In genomic region chr6:159170333-159170672, GRCh38 we compare ENCODE assay signal across 10 cellular contexts. TPM values are rescaled to one million over a fixed set of nuclear protein-coding genes. Genes with fewer than 3 reads are reported as not detected.
DNase-seq lines count a peak whose midpoint lies in the region; ATAC-seq lines count a peak whose summit lies in the region.
"Had no signal": no experiment of that assay in that cellular context is flagged by ENCODE, and none has a peak within 500 bp of the region (broad histone marks: within the 10 kb centered on the region; RNA-seq: fewer than 3 reads in every experiment).

No MANE protein-coding gene starts in this region.

- no peaks in the 10 kb centered on the region for H3K36me3 Mint-ChIP-seq in activated naive CD4-positive, alpha-beta T cell treated with anti-CD3 and anti-CD28 coated beads for 36 hours (ENCODE audit: low read depth)
- H3K36me3 Mint-ChIP-seq in activated naive CD8-positive, alpha-beta T cell treated with anti-CD3 and anti-CD28 coated beads, Interleukin-2, amount 10 ng/mL, durations not matched to agents 7 days and 5 days = no peaks in the 10 kb centered on the region
- H3K36me3 Mint-ChIP-seq in immature natural killer cell = no peaks in the 10 kb centered on the region

- POLR2A ChIA-PET in activated naive CD8-positive, alpha-beta T cell treated with anti-CD3 and anti-CD28 coated beads, Interleukin-2, amount 10 ng/mL, durations not matched to agents 7 days and 5 days (lab: Charles Lee) = no interaction called here

- DNase-seq in activated naive CD4-positive, alpha-beta T cell treated with anti-CD3 and anti-CD28 coated beads for 36 hours = no peak
- DNase-seq in activated naive CD4-positive, alpha-beta T cell treated with anti-CD3 and anti-CD28 coated beads, Interleukin-2, amount 50 U/mL, for 16 hours = no peak
- DNase-seq in activated naive CD8-positive, alpha-beta T cell treated with anti-CD3 and anti-CD28 coated beads, Interleukin-2, amount 10 ng/mL, durations not matched to agents 7 days and 5 days = no peak
- DNase-seq in immature natural killer cell = no peak
- no peak for DNase-seq in putamen (ENCODE audit: low spot score)
- no peak for DNase-seq in NCI-H2227 (lab: John Stamatoyannopoulos, UW; ENCODE audit: unreplicated experiment)
- no peak for DNase-seq in NCI-H345 treated with DMSO at 0.1 percent for 48 hours (lab: John Stamatoyannopoulos, UW; ENCODE audit: unreplicated experiment)
- DNase-seq: occipital lobe had no signal

- H3K4me3 ChIP-seq in thymus (ENCODE audit: low read length) = peak overlapping the region; percentile 44

- peaks cover 75% of the 10 kb centered on the region for H3K27me3 Mint-ChIP-seq in activated naive CD4-positive, alpha-beta T cell treated with anti-CD3 and anti-CD28 coated beads for 36 hours (ENCODE audit: low read depth)
- H3K27me3 Mint-ChIP-seq in activated naive CD8-positive, alpha-beta T cell treated with anti-CD3 and anti-CD28 coated beads, Interleukin-2, amount 10 ng/mL, durations not matched to agents 7 days and 5 days = peaks cover 85% of the 10 kb centered on the region
- H3K27me3 Mint-ChIP-seq in immature natural killer cell (ENCODE audit: low read depth in 3 of 3) = peaks cover 14 to 29% (median 27%) of the 10 kb centered on the region in 3 donors

- no peak for ATAC-seq in activated naive CD8-positive, alpha-beta T cell treated with anti-CD3 and anti-CD28 coated beads, Interleukin-2, amount 10 ng/mL, durations not matched to agents 7 days and 5 days (ENCODE audit: low read depth)

- peak overlapping the region; percentile 65 for H3K4me3 Mint-ChIP-seq in activated naive CD4-positive, alpha-beta T cell treated with anti-CD3 and anti-CD28 coated beads for 36 hours
- H3K4me3 Mint-ChIP-seq in activated naive CD8-positive, alpha-beta T cell treated with anti-CD3 and anti-CD28 coated beads, Interleukin-2, amount 10 ng/mL, durations not matched to agents 7 days and 5 days = peak overlapping the region; percentile 62
- peak overlapping the region in 4 of 5 donors; percentile 21 to 56 (median 38) for H3K4me3 Mint-ChIP-seq in immature natural killer cell

- CTCF ChIA-PET in activated naive CD4-positive, alpha-beta T cell treated with anti-CD3 and anti-CD28 coated beads for 36 hours (lab: Charles Lee) = interaction anchor here (0.5 to 2.0 kb wide), 5 partner anchors 83 to 486 kb away, joined by 3 to 7 read pairs (median 6); no protein-coding TSS in a partner anchor

- H3K27ac ChIP-seq in thymus (ENCODE audit: low read depth) = no peak overlapping the region

- H3K36me3 ChIP-seq in thymus (ENCODE audit: control insufficient read depth, insufficient read depth) = no peaks in the 10 kb centered on the region

- peaks cover 22% of the 10 kb centered on the region for H3K4me1 Mint-ChIP-seq in activated naive CD4-positive, alpha-beta T cell treated with anti-CD3 and anti-CD28 coated beads for 36 hours (ENCODE audit: low read depth)
- H3K4me1 Mint-ChIP-seq in activated naive CD8-positive, alpha-beta T cell treated with anti-CD3 and anti-CD28 coated beads, Interleukin-2, amount 10 ng/mL, durations not matched to agents 7 days and 5 days = peaks cover 16% of the 10 kb centered on the region
- peaks cover 11 to 23% of the 10 kb centered on the region in 2 donors for H3K4me1 Mint-ChIP-seq in immature natural killer cell

- H3K9me3 Mint-ChIP-seq in activated naive CD4-positive, alpha-beta T cell treated with anti-CD3 and anti-CD28 coated beads for 36 hours = no peaks in the 10 kb centered on the region
- no peaks in the 10 kb centered on the region for H3K9me3 Mint-ChIP-seq in activated naive CD8-positive, alpha-beta T cell treated with anti-CD3 and anti-CD28 coated beads, Interleukin-2, amount 10 ng/mL, durations not matched to agents 7 days and 5 days
- no peaks in the 10 kb centered on the region for H3K9me3 Mint-ChIP-seq in immature natural killer cell

- intact Hi-C loops in activated naive CD4-positive, alpha-beta T cell treated with anti-CD3 and anti-CD28 coated beads for 36 hours (cut with micrococcal nuclease) = loop anchor here (1.0 to 5.0 kb wide), 2 partner anchors 82 to 484 kb away; no protein-coding TSS in a partner anchor

- H3K27ac Mint-ChIP-seq in activated naive CD4-positive, alpha-beta T cell treated with anti-CD3 and anti-CD28 coated beads for 36 hours = no peak overlapping the region
- H3K27ac Mint-ChIP-seq in activated naive CD8-positive, alpha-beta T cell treated with anti-CD3 and anti-CD28 coated beads, Interleukin-2, amount 10 ng/mL, durations not matched to agents 7 days and 5 days = no peak overlapping the region
- no peak overlapping the region for H3K27ac Mint-ChIP-seq in immature natural killer cell

- no peaks in the 10 kb centered on the region for H3K9me3 ChIP-seq in thymus (ENCODE audit: control insufficient read depth)

- H3K4me1 ChIP-seq in thymus (ENCODE audit: control insufficient read depth, insufficient read depth, low read length) = peaks cover 4% of the 10 kb centered on the region

- peaks cover 50% of the 10 kb centered on the region for H3K27me3 ChIP-seq in thymus (ENCODE audit: control insufficient read depth, insufficient read depth)

- WGBS in thymus = 9% methylated on average over 7 of the region's 7 CpGs

RNA-seq across cellular contexts. Expression of gene FNDC1, which starts 1.1 kb away (rescaled TPM):
- total RNA-seq in activated naive CD4-positive, alpha-beta T cell treated with anti-CD3 and anti-CD28 coated beads for 36 hours = not detected
- not detected for total RNA-seq in activated naive CD8-positive, alpha-beta T cell treated with anti-CD3 and anti-CD28 coated beads, Interleukin-2, amount 10 ng/mL, durations not matched to agents 7 days and 5 days
- polyA plus RNA-seq in immature natural killer cell = not detected
- 0.07 TPM for polyA plus RNA-seq in thymus
- total RNA-seq: activated CD8-positive, alpha-beta memory T cell treated with anti-CD3 and anti-CD28 coated beads for 36 hours had no signal
